Comparison of ENCODE assay signal across 1 cellular context in genomic region chr1:19444399-19445021, GRCh38.
TF ChIP-seq lines count a peak whose summit lies in the region.

No MANE protein-coding gene starts in this region.

TF ChIP-seq in SK-N-SH, 30 proteins besides CTCF, POLR2A, EP300 and RAD21 (continued from another document):
- TF ChIP-seq IRF3 (IDR thresholded peaks at IDR 0.05; ENCODE audit: low read depth, low read length) (no peak), MAX (IDR thresholded peaks at IDR 0.05; ENCODE audit: low read depth) (no peak), CHD2 (IDR thresholded peaks at IDR 0.05; ENCODE audit: low read length, partially characterized antibody) (no peak), FOXJ3 (CRISPR knock-in tag; IDR thresholded peaks at IDR 0.05) (no peak), SMC3 (IDR thresholded peaks at IDR 0.05; ENCODE audit: low read depth, low read length) (no peak), POLR2AphosphoS5 (IDR thresholded peaks at IDR 0.05; ENCODE audit: low read depth, low read length) (no peak), REST (IDR thresholded peaks at IDR 0.05; ENCODE audit: low read depth, low read length) (no peak), GABPA (IDR thresholded peaks at IDR 0.05; ENCODE audit: low read depth) (no peak), TAF1 (IDR thresholded peaks at IDR 0.05; ENCODE audit: borderline replicate concordance, low read depth, low read length) (no peak), FOXM1 (IDR thresholded peaks at IDR 0.05; ENCODE audit: low read depth) (no peak), SIN3A (IDR thresholded peaks at IDR 0.05; ENCODE audit: borderline replicate concordance, low read depth, low read length) (no peak), RXRA (IDR thresholded peaks at IDR 0.05; ENCODE audit: borderline replicate concordance, low read depth) (no peak), RCOR1 (IDR thresholded peaks at IDR 0.05; ENCODE audit: low read length) (no peak), GATA2 (CRISPR knock-in tag; IDR thresholded peaks at IDR 0.05) (no peak), JUND (IDR thresholded peaks at IDR 0.05) (no peak)
